In genomic region chr2:128687551-128687945, GRCh38 we compare ENCODE assay signal across 24 cellular contexts.
"Had no signal": no experiment of that assay in that cellular context is flagged by ENCODE, and none has a peak within 500 bp of the region (broad histone marks: within the 10 kb centered on the region; RNA-seq: fewer than 3 reads in every experiment).

No MANE protein-coding gene starts in this region.

- ATAC-seq: activated T-helper 17 cell treated with anti-CD3 and anti-CD28 coated beads, Interleukin-2, amount 50 U/mL, for 72 hours; left cardiac atrium; left ventricle myocardium superior; pancreas; stimulated activated effector memory CD8-positive, alpha-beta T cell treated with anti-CD3 and anti-CD28 coated beads, Interleukin-12 subunit alpha, Interleukin-12 subunit beta, amount 100 ng/mL, for 72 hours; WTC11 had no signal

- DNase-seq: activated CD4-positive, alpha-beta T cell treated with anti-CD3 and anti-CD28 coated beads, Interleukin-2, amount 50 U/mL, for 48 hours; activated CD8-positive, alpha-beta memory T cell treated with anti-CD3 and anti-CD28 coated beads, Interleukin-2, amount 50 U/mL, for 48 hours; activated gamma-delta T cell treated with Interleukin-2 at 50 U/mL for 16 hours; activated T-cell treated with anti-CD3 and anti-CD28 coated beads, Interleukin-2, amount 50 U/mL, for 24 hours; anterior cingulate cortex; dermis blood vessel endothelial cell; effector CD4-positive, alpha-beta T cell; left cardiac atrium; left ventricle myocardium superior; mammary epithelial cell; pancreas; retina; sigmoid colon; small intestine; stimulated activated CD4-positive, alpha-beta T cell treated with anti-CD3 and anti-CD28 coated beads, Interleukin-4, amount 100 ng/mL, for 24 hours; substantia nigra; T-helper 2 cell had no signal

- H3K27me3 ChIP-seq: neutrophil, pancreas, sigmoid colon, upper lobe of left lung, vagina had no signal

- H3K4me3 ChIP-seq: pancreas, prostate gland, sigmoid colon, upper lobe of left lung, vagina had no signal

- H3K9me3 ChIP-seq: neutrophil, pancreas, prostate gland, sigmoid colon, upper lobe of left lung, vagina had no signal

- H3K27ac ChIP-seq: neutrophil, pancreas, prostate gland, sigmoid colon, upper lobe of left lung, vagina had no signal

- H3K4me1 ChIP-seq: pancreas, prostate gland, sigmoid colon, upper lobe of left lung, vagina had no signal

- H3K36me3 ChIP-seq: neutrophil, pancreas, prostate gland, sigmoid colon, upper lobe of left lung, vagina had no signal
